Comparison of ENCODE assay signal across 16 cellular contexts in the genomic region with DNA sequence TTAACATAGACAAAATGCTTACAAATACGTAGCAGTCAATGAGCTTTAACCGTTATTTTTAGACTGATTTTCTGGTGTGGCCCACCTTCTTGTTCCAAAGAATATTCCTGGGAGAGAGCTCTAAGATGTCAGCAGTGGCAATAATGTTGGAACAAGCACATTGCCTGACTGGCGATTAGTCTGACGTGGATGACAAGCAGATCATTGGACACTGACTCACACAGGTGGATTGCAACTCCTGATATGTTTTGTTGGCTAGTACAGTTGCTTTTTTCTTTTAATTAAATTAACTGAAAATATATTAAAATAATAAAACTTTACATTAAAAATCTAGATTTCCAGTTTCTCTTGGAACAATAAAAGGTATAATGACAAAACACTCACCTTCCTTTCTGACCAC.
A peak's percentile ranks its signal among the peaks of the same experiment; 100 is the strongest.
DNase-seq lines count a peak whose midpoint lies in the region; ATAC-seq and TF ChIP-seq lines count a peak whose summit lies in the region.
"Had no signal": no experiment of that assay in that cellular context is flagged by ENCODE, and none has a peak within 500 bp of the region (broad histone marks: within the 10 kb centered on the region; RNA-seq: fewer than 3 reads in every experiment).

No MANE protein-coding gene starts in this region.

- H3K4me3 Mint-ChIP-seq in MCF 10A (ENCODE audit: unreplicated experiment): no peak overlapping the region
- H3K4me3 Mint-ChIP-seq: CD8-positive, alpha-beta memory T cell had no signal

- H3K56ac ChIP-seq in mesendoderm (ENCODE audit: low read length): no peak overlapping the region

- no peaks in the 10 kb centered on the region for H3K9me2 ChIP-seq in neural cell (ENCODE audit: insufficient read depth, low read length)

- H3K18ac ChIP-seq in mesendoderm (ENCODE audit: low read length): no peak overlapping the region

- no peak overlapping the region for H4K8ac ChIP-seq in mesendoderm (ENCODE audit: low read depth, low read length)

- H2BK5ac ChIP-seq in mesendoderm (ENCODE audit: low read length): no peak overlapping the region

- no peak overlapping the region for H3K4me2 ChIP-seq in neural cell (ENCODE audit: low read length)
- H3K4me2 ChIP-seq in mesendoderm (ENCODE audit: low read length): no peak overlapping the region
- H3K4me2 ChIP-seq: BLaER1 had no signal

- H3K36me3 ChIP-seq in breast epithelium (no peaks in the 10 kb centered on the region), neural cell (ENCODE audit: insufficient read depth, low read length) (no peaks in the 10 kb centered on the region), mesendoderm (ENCODE audit: control insufficient read depth, insufficient read depth, low read length) (no peaks in the 10 kb centered on the region)
- H3K36me3 ChIP-seq: BLaER1 had no signal

- no peaks in the 10 kb centered on the region for H4K20me1 ChIP-seq in neural cell (ENCODE audit: insufficient read depth)
- H4K20me1 ChIP-seq: BLaER1 had no signal

- H3K27ac Mint-ChIP-seq in MCF 10A (ENCODE audit: low read depth, unreplicated experiment): no peak overlapping the region
- H3K27ac Mint-ChIP-seq: CD8-positive, alpha-beta memory T cell had no signal

- DNase-seq in MCF 10A (ENCODE audit: unreplicated experiment) (peak; percentile 16), breast epithelium (ENCODE audit: low spot score in 2 of 2) (no peak), epithelial cell of prostate (ENCODE audit: low read depth, low spot score) (peak; percentile 57), T1000 (lab: John Stamatoyannopoulos, UW) (no peak), foreskin fibroblast (no peak), mesendoderm (no peak)
- DNase-seq: Caco-2; CD8-positive, alpha-beta memory T cell; DND-41; GDM1; GM23248 had no signal

- no peak overlapping the region for H2AK5ac ChIP-seq in mesendoderm (ENCODE audit: low read length)

- no peak overlapping the region for H2BK15ac ChIP-seq in mesendoderm (replicated peaks; ENCODE audit: low read depth)

- CTCF ChIA-PET in MCF 10A (lab: Yijun Ruan, JAX): interaction anchor here (0.6 to 1.0 kb wide), 4 partner anchors 14 to 798 kb away, joined by 3 to 4 read pairs (median 3); no protein-coding TSS in a partner anchor

- H3K79me2 ChIP-seq in neural cell (replicated peaks; ENCODE audit: insufficient read depth, low read length) (peaks cover 13% of the 10 kb centered on the region), mesendoderm (ENCODE audit: control insufficient read depth, insufficient read depth, low read length) (peaks cover 2% of the 10 kb centered on the region)

- no CpG with 5 or more reads among the region's 4 CpGs for WGBS in mesendoderm (ENCODE audit: extremely low coverage, insufficient coverage, low lambda C conversion rate)

- no peak for TF ChIP-seq EP300 in neural cell (conservative IDR thresholded peaks at IDR 0.05; ENCODE audit: poor library complexity, severe bottlenecking)

- H3K9me3 Mint-ChIP-seq in MCF 10A (ENCODE audit: unreplicated experiment): no peaks in the 10 kb centered on the region

- peaks cover 6% of the 10 kb centered on the region for H3F3A ChIP-seq in neural cell (ENCODE audit: insufficient read depth, low read length, poor library complexity, severe bottlenecking)

- no peak overlapping the region for H3K23ac ChIP-seq in mesendoderm (ENCODE audit: low read length)

- peaks cover 16% of the 10 kb centered on the region for H3K4me1 Mint-ChIP-seq in MCF 10A (ENCODE audit: insufficient read depth, unreplicated experiment)
- H3K4me1 Mint-ChIP-seq: CD8-positive, alpha-beta memory T cell had no signal

- H3K36me3 Mint-ChIP-seq in MCF 10A (ENCODE audit: insufficient read depth, unreplicated experiment): no peaks in the 10 kb centered on the region
- H3K36me3 Mint-ChIP-seq: CD8-positive, alpha-beta memory T cell had no signal

- H3K79me1 ChIP-seq in mesendoderm (ENCODE audit: low read length): peaks cover 8% of the 10 kb centered on the region

- no peak overlapping the region for H3K4ac ChIP-seq in mesendoderm (ENCODE audit: low read depth, low read length)

- H3K27me3 Mint-ChIP-seq in MCF 10A (ENCODE audit: insufficient read depth, unreplicated experiment): no peaks in the 10 kb centered on the region
- H3K27me3 Mint-ChIP-seq: CD8-positive, alpha-beta memory T cell had no signal

- no peak for ATAC-seq in activated CD4-positive, CD25-positive, alpha-beta regulatory T cell treated with anti-CD3 and anti-CD28 coated beads, Interleukin-2, amount 50 U/mL, for 24 hours

- TF ChIP-seq POLR2A in breast epithelium (IDR thresholded peaks at IDR 0.05): no peak

- intact Hi-C loops in MCF 10A (cut with micrococcal nuclease): loop anchor here (5.0 kb wide), 1 partner anchor 41 kb away; no protein-coding TSS in a partner anchor
- intact Hi-C loops in breast epithelium (cut with DNase I; ENCODE audit: low total_unique reads): no loop called here

- TF ChIP-seq RAD21 in neural cell (conservative IDR thresholded peaks at IDR 0.05): no peak

- H3K27ac ChIP-seq in breast epithelium (no peak overlapping the region), epithelial cell of prostate (peak overlapping the region; percentile 72), neural cell (ENCODE audit: low read length) (peak overlapping the region; percentile 84), mesendoderm (ENCODE audit: low read depth, low read length) (no peak overlapping the region)
- H3K27ac ChIP-seq: 22Rv1, BLaER1, GM23248, HL-60 had no signal

- BruUV-seq in MCF 10A (replicated peaks; lab: Mats Ljungman, UMichigan): no TSS peak

- H3K9me3 ChIP-seq in breast epithelium (no peaks in the 10 kb centered on the region), neural cell (ENCODE audit: low read length) (no peaks in the 10 kb centered on the region)
- H3K9me3 ChIP-seq: BLaER1, Caco-2 had no signal

- no peak overlapping the region for H2AFZ ChIP-seq in neural cell (ENCODE audit: low read depth, low read length)
- H2AFZ ChIP-seq: GM23248 had no signal

- no peak overlapping the region for H2BK120ac ChIP-seq in mesendoderm (ENCODE audit: low read depth, low read length)

- no peaks in the 10 kb centered on the region for H3K4me1 ChIP-seq in breast epithelium
- H3K4me1 ChIP-seq in mesendoderm (ENCODE audit: control insufficient read depth, low read depth, low read length): peaks cover 6% of the 10 kb centered on the region
- H3K4me1 ChIP-seq: Caco-2 had no signal

- H3K9ac ChIP-seq in neural cell (ENCODE audit: low read length) (peak overlapping the region; percentile 8), mesendoderm (ENCODE audit: low read length) (no peak overlapping the region)
- H3K9ac ChIP-seq: BLaER1, GM23248 had no signal

- H3K27me3 ChIP-seq in breast epithelium (no peaks in the 10 kb centered on the region), neural cell (ENCODE audit: insufficient read depth, low read depth, low read length) (no peaks in the 10 kb centered on the region), mesendoderm (ENCODE audit: insufficient read depth, low read length, poor library complexity) (no peaks in the 10 kb centered on the region)
- H3K27me3 ChIP-seq: BLaER1 had no signal

- no peak overlapping the region for H4K5ac ChIP-seq in mesendoderm (ENCODE audit: low read length)

- no peak for TF ChIP-seq CTCF in MCF 10A (IDR thresholded peaks at IDR 0.05; ENCODE audit: unreplicated experiment)
- no peak for TF ChIP-seq CTCF in breast epithelium (IDR thresholded peaks at IDR 0.05)
- no peak for TF ChIP-seq CTCF in neural cell (IDR thresholded peaks at IDR 0.05; ENCODE audit: poor library complexity, severe bottlenecking)
- no peak for TF ChIP-seq CTCF in foreskin fibroblast (IDR thresholded peaks at IDR 0.05; ENCODE audit: low read depth, low read length)

- H3K4me3 ChIP-seq in breast epithelium (no peak overlapping the region), neural cell (ENCODE audit: low read length) (peak overlapping the region; percentile 12), foreskin fibroblast (ENCODE audit: low read depth in 1 of 2, low read length in 2 of 2) (no peak overlapping the region), mesendoderm (ENCODE audit: low read length) (no peak overlapping the region)
- H3K4me3 ChIP-seq: BLaER1, GM23248 had no signal

- POLR2A ChIA-PET in MCF 10A (lab: Yijun Ruan, JAX): interaction anchor here (0.6 to 1.5 kb wide), 6 partner anchors 12 to 346 kb away, joined by 3 to 5 read pairs (median 3); no protein-coding TSS in a partner anchor

TF ChIP-seq in neural cell, 6 proteins besides CTCF, POLR2A, EP300 and RAD21:
- no peak for TF ChIP-seq SMC3 (conservative IDR thresholded peaks at IDR 0.05; ENCODE audit: poor library complexity)
- TF ChIP-seq MXI1 (conservative IDR thresholded peaks at IDR 0.05; ENCODE audit: poor library complexity, severe bottlenecking): no peak
- no peak for TF ChIP-seq POLR2AphosphoS5 (IDR thresholded peaks at IDR 0.05)
- no peak for TF ChIP-seq TAF1 (IDR thresholded peaks at IDR 0.05; ENCODE audit: low read depth)
- TF ChIP-seq EZH2 (IDR thresholded peaks at IDR 0.05; ENCODE audit: borderline replicate concordance, insufficient read depth, low read length, poor library complexity, severe bottlenecking): no peak
- TF ChIP-seq, protein P1, sequence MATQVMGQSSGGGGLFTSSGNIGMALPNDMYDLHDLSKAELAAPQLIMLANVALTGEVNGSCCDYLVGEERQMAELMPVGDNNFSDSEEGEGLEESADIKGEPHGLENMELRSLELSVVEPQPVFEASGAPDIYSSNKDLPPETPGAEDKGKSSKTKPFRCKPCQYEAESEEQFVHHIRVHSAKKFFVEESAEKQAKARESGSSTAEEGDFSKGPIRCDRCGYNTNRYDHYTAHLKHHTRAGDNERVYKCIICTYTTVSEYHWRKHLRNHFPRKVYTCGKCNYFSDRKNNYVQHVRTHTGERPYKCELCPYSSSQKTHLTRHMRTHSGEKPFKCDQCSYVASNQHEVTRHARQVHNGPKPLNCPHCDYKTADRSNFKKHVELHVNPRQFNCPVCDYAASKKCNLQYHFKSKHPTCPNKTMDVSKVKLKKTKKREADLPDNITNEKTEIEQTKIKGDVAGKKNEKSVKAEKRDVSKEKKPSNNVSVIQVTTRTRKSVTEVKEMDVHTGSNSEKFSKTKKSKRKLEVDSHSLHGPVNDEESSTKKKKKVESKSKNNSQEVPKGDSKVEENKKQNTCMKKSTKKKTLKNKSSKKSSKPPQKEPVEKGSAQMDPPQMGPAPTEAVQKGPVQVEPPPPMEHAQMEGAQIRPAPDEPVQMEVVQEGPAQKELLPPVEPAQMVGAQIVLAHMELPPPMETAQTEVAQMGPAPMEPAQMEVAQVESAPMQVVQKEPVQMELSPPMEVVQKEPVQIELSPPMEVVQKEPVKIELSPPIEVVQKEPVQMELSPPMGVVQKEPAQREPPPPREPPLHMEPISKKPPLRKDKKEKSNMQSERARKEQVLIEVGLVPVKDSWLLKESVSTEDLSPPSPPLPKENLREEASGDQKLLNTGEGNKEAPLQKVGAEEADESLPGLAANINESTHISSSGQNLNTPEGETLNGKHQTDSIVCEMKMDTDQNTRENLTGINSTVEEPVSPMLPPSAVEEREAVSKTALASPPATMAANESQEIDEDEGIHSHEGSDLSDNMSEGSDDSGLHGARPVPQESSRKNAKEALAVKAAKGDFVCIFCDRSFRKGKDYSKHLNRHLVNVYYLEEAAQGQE (IDR thresholded peaks at IDR 0.05; ENCODE audit: borderline replicate concordance): no peak

Comparison
In these comparisons a context has a peak if more than half of its experiments do, and no peak if none do; other contexts are left out.
1. DNase-seq: peak in MCF 10A (single experiment) and epithelial cell of prostate (single experiment); none in breast epithelium (0 of 2), T1000 (single experiment), foreskin fibroblast (0 of 2) and mesendoderm (single experiment).
2. H3K27ac ChIP-seq: peak in epithelial cell of prostate (single experiment) and neural cell (single experiment); none in breast epithelium (0 of 2) and mesendoderm (single experiment).